In genomic region chrX:55867254-55867653, GRCh38 we compare ENCODE assay signal across 8 cellular contexts.
DNase-seq lines count a peak whose midpoint lies in the region; ATAC-seq and TF ChIP-seq lines count a peak whose summit lies in the region.

No MANE protein-coding gene starts in this region.

- TF ChIP-seq POLR2A in Peyer's patch (IDR thresholded peaks at IDR 0.05): no peak

- H3K4me1 ChIP-seq in Peyer's patch: no peaks in the 10 kb centered on the region

- peak; percentile 1 for DNase-seq in Jurkat, Clone E6-1 (ENCODE audit: low read depth, low spot score)
- DNase-seq in fibroblast of the aortic adventitia (ENCODE audit: low read depth) (peak; percentile 36), AML-193 (lab: John Stamatoyannopoulos, UW) (no peak), Peyer's patch (no peak), iPS-NIHi11 (ENCODE audit: low spot score) (no peak), mesenteric fat pad (ENCODE audit: low spot score) (no peak)

- no peaks in the 10 kb centered on the region for H3K27me3 ChIP-seq in Peyer's patch

- TF ChIP-seq CTCF in fibroblast of the aortic adventitia (IDR thresholded peaks at IDR 0.05; ENCODE audit: insufficient read depth, low read length) (no peak), Peyer's patch (IDR thresholded peaks at IDR 0.05) (no peak)

- ATAC-seq in GM18909 (IDR thresholded peaks at IDR 0.05; ENCODE audit: poor library complexity, unreplicated experiment) (peak; percentile 84), HG02623 (IDR thresholded peaks at IDR 0.05; ENCODE audit: unreplicated experiment) (peak; percentile 72)

- no peak overlapping the region for H3K27ac ChIP-seq in Peyer's patch

- no peak overlapping the region for H3K4me3 ChIP-seq in Jurkat, Clone E6-1 (ENCODE audit: low read length)
- H3K4me3 ChIP-seq in fibroblast of the aortic adventitia (ENCODE audit: low read depth, low read length) (no peak overlapping the region), Peyer's patch (no peak overlapping the region)

- no peaks in the 10 kb centered on the region for H3K36me3 ChIP-seq in Peyer's patch

- H3K9me3 ChIP-seq in Peyer's patch: no peaks in the 10 kb centered on the region

Comparison
In these comparisons a context has a peak if more than half of its experiments do, and no peak if none do; other contexts are left out.
1. DNase-seq: peak in Jurkat, Clone E6-1 (single experiment) and fibroblast of the aortic adventitia (single experiment); none in AML-193 (0 of 2), Peyer's patch (0 of 3), iPS-NIHi11 (single experiment) and mesenteric fat pad (single experiment).